ENCODE assay signal across 10 cellular contexts in the genomic region with DNA sequence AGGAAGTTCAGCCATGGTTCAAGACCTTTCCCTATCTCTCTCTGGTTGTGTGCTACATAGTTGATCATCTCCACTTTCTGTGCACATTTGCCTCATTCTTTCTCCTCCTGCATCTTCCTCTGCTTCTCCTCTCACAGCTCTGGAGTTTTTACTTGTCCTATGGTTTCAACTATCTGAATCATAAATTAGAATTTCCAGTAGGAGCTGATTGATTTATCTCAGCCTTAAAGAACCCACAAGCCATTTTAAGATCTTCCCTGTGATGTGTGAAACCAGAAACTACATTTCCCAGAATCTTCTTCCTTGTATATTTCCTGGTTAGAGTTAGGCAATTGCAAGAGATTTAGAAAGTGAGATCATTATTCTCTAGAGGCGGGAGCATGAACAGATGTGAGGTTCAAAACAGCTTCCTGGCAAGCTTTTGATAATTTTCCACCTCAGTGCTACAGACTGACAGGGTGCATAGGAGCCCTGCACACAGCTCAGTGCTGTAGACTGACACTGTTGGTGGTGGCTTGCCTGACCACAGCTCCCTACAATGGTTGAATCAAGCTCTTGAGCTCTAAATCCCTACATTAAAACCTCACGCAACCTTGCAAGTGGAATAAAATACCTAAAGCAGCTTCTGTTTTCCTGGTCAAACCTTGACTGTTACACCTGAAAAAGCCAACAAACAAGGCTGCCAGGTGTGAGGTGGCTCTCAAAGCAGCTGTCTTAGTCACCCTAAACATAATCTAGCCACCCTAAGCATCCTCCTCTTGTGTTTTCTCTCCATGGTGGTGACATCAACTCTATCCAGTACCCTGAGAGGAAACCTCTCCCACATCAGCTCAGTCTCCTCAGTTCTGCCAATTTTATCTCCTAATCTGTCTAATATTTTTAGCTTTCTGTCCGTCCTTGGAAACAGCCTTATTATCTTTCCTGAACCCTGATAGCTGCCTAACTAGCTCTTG. TPM values are rescaled to one million over a fixed set of nuclear protein-coding genes. Genes with fewer than 3 reads are reported as not detected.
DNase-seq lines count a peak whose midpoint lies in the region; ATAC-seq lines count a peak whose summit lies in the region.
"Had no signal": no experiment of that assay in that cellular context is flagged by ENCODE, and none has a peak within 500 bp of the region (broad histone marks: within the 10 kb centered on the region; RNA-seq: fewer than 3 reads in every experiment).

No MANE protein-coding gene starts in this region.

- intact Hi-C loops in sciatic nerve (cut with DNase I) = no loop called here

- H3K36me3 Mint-ChIP-seq in activated T-helper 17 cell treated with anti-CD3 and anti-CD28 coated beads, Interleukin-2, amount 50 U/mL, for 72 hours (ENCODE audit: low read depth) = no peaks in the 10 kb centered on the region

- peak; percentile 73 to 75 for ATAC-seq in activated CD4-positive, CD25-positive, alpha-beta regulatory T cell treated with anti-CD3 and anti-CD28 coated beads, Interleukin-2, amount 50 U/mL, for 24 hours
- ATAC-seq in HG03457 (IDR thresholded peaks at IDR 0.05; ENCODE audit: unreplicated experiment) (peak; percentile 77), sciatic nerve (peak; percentile 71)
- ATAC-seq in activated T-helper 17 cell treated with anti-CD3 and anti-CD28 coated beads, Interleukin-2, amount 50 U/mL, for 72 hours (replicated peaks) = peak; percentile 86

- H3K27ac Mint-ChIP-seq in activated T-helper 17 cell treated with anti-CD3 and anti-CD28 coated beads, Interleukin-2, amount 50 U/mL, for 72 hours = peak overlapping the region; percentile 16

- no peaks in the 10 kb centered on the region for H3K9me3 Mint-ChIP-seq in activated T-helper 17 cell treated with anti-CD3 and anti-CD28 coated beads, Interleukin-2, amount 50 U/mL, for 72 hours

- H3K4me3 Mint-ChIP-seq in activated T-helper 17 cell treated with anti-CD3 and anti-CD28 coated beads, Interleukin-2, amount 50 U/mL, for 72 hours = peak overlapping the region; percentile 21

- no peaks in the 10 kb centered on the region for H3K27me3 Mint-ChIP-seq in activated T-helper 17 cell treated with anti-CD3 and anti-CD28 coated beads, Interleukin-2, amount 50 U/mL, for 72 hours

- DNase-seq in activated CD4-positive, CD25-positive, alpha-beta regulatory T cell (lab: John Stamatoyannopoulos, UW) = no peak
- DNase-seq in sciatic nerve (ENCODE audit: low spot score) (no peak), AG20443 (ENCODE audit: low spot score) (no peak), cerebellar nuclear complex (lab: John Stamatoyannopoulos, UW) (no peak), NCI-H524 treated with DMSO at 0.1 percent for 48 hours (lab: John Stamatoyannopoulos, UW) (no peak)
- DNase-seq: left cardiac atrium had no signal

- peaks cover 38% of the 10 kb centered on the region for H3K4me1 Mint-ChIP-seq in activated T-helper 17 cell treated with anti-CD3 and anti-CD28 coated beads, Interleukin-2, amount 50 U/mL, for 72 hours

RNA-seq across cellular contexts. Expression of gene IFNG, which starts 21.5 kb away (rescaled TPM):
- total RNA-seq in activated T-helper 17 cell treated with anti-CD3 and anti-CD28 coated beads, Interleukin-2, amount 50 U/mL, for 72 hours = 10 to 100 TPM; 33.2 to 51.7 TPM
- total RNA-seq in sciatic nerve = 0.40 TPM
- total RNA-seq: HT1080, left cardiac atrium had no signal

RNA-seq across cellular contexts. Expression of gene IL26, which starts 44.5 kb away (rescaled TPM):
- total RNA-seq in activated T-helper 17 cell treated with anti-CD3 and anti-CD28 coated beads, Interleukin-2, amount 50 U/mL, for 72 hours = 10 to 100 TPM in 1 of 2 donors, 1 to 10 TPM in 1; 8.0 to 66.8 TPM
- not detected for total RNA-seq in sciatic nerve
- total RNA-seq: HT1080, left cardiac atrium had no signal

Comparison
In these comparisons a context has a peak if more than half of its experiments do, and no peak if none do; other contexts are left out.
1. RNA of gene IFNG, which starts 21.5 kb away (total RNA-seq): 33.2 to 51.7 TPM in activated T-helper 17 cell treated with anti-CD3 and anti-CD28 coated beads, Interleukin-2, amount 50 U/mL, for 72 hours; 0.40 TPM in sciatic nerve (single experiment); every median in the first group is over 10 times any median in the second.
2. Peak in every context shown above with its lines, with median percentiles within 50 percentile points of each other: ATAC-seq.